In genomic region chr4:2863649-2864048, GRCh38 we compare ENCODE assay signal across 1 cellular context.
A peak's percentile ranks its signal among the peaks of the same experiment; 100 is the strongest.
TF ChIP-seq lines count a peak whose summit lies in the region.

No MANE protein-coding gene starts in this region.

TF ChIP-seq in HepG2, 621 proteins besides CTCF, POLR2A, EP300 and RAD21 (continued from another document):
- TF ChIP-seq ZNF770 (CRISPR knock-in tag; IDR thresholded peaks at IDR 0.05), result 0 out of 2 replicates have a peak, but pooled peaks have one; percentile 10
- TF ChIP-seq NBN (conservative IDR thresholded peaks at IDR 0.05), result no peak
TF ChIP-seq in HepG2: peak in this region for 3.
